1 cellular context compared by ENCODE assay signal in genomic region chr17:42457107-42457787, GRCh38.
TF ChIP-seq lines count a peak whose summit lies in the region.

No MANE protein-coding gene starts in this region.

TF ChIP-seq in GM23338, 12 proteins besides CTCF, POLR2A, EP300 and RAD21 (continued from another document):
- no peak for TF ChIP-seq ZNF462 (CRISPR knock-in tag; IDR thresholded peaks at IDR 0.05)
- TF ChIP-seq ZNF331 (CRISPR knock-in tag; IDR thresholded peaks at IDR 0.05; ENCODE audit: low read depth) = no peak
- TF ChIP-seq ZNF114 (CRISPR knock-in tag; IDR thresholded peaks at IDR 0.05) = no peak
